ENCODE assay signal across 35 cellular contexts in the genomic region with DNA sequence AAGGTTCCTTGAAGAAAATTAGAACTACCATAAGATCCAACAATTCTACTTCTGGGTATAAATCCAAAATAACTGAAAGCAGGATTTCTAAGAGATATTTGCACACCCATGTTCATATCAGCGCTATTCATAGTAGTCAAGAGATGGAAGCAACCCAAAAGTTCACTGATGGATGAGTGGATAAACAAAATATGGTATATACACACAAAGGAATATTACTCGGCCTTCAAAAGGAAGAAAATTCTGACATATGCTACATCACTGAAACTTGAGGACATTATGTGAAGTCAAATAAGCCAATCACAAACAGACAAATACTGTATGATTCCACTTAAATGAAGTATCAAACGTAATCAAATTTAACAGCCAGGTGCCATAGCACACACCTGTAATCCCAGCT.
"Had no signal": no experiment of that assay in that cellular context is flagged by ENCODE, and none has a peak within 500 bp of the region (broad histone marks: within the 10 kb centered on the region; RNA-seq: fewer than 3 reads in every experiment).

No MANE protein-coding gene starts in this region.

- H3K27me3 ChIP-seq: MG63 had no signal

- DNase-seq: Karpas-422, Kasumi-1, MG63, MM.1S, MV-4-11, NCI-H1048, NCI-H1092, NCI-H1092 treated with DMSO at 0.1 percent for 48 hours, NCI-H1105, NCI-H1105 treated with DMSO at 0.1 percent for 48 hours, NCI-H1417, NCI-H1417 treated with DMSO at 0.1 percent for 48 hours, NCI-H1436, NCI-H1436 treated with DMSO at 0.1 percent for 48 hours, NCI-H146, NCI-H1694, NCI-H1694 treated with DMSO at 0.1 percent for 48 hours, NCI-H187, NCI-H187 treated with DMSO at 0.1 percent for 48 hours, NCI-H1930, NCI-H2029, NCI-H2029 treated with DMSO at 0.1 percent for 48 hours, NCI-H2081, NCI-H2081 treated with DMSO at 0.1 percent for 48 hours, NCI-H2107, NCI-H2171, NCI-H2171 treated with DMSO at 0.1 percent for 48 hours, NCI-H2227 treated with DMSO at 0.1 percent for 48 hours, NCI-H226, NCI-H345, NCI-H446, NCI-H446 treated with DMSO at 0.1 percent for 48 hours, NCI-H510A, NCI-H510A treated with DMSO at 0.1 percent for 48 hours, NCI-H524 had no signal

- H3K4me3 ChIP-seq: MG63 had no signal
